Comparison of ENCODE assay signal across 9 cellular contexts in genomic region chr12:9134981-9135628, GRCh38. TPM values are rescaled to one million over a fixed set of nuclear protein-coding genes. Genes with fewer than 3 reads are reported as not detected.
DNase-seq lines count a peak whose midpoint lies in the region; FAIRE-seq and TF ChIP-seq lines count a peak whose summit lies in the region.
"Had no signal": no experiment of that assay in that cellular context is flagged by ENCODE, and none has a peak within 500 bp of the region (broad histone marks: within the 10 kb centered on the region; RNA-seq: fewer than 3 reads in every experiment).

No MANE protein-coding gene starts in this region.

- no peak overlapping the region for H3K4me3 ChIP-seq in HFF-Myc (replicated peaks; ENCODE audit: low read depth, low read length)
- H3K4me3 ChIP-seq in bronchial epithelial cell (ENCODE audit: low read depth, low read length): no peak overlapping the region

- peak; percentile 47 for TF ChIP-seq CTCF in HFF-Myc (IDR thresholded peaks at IDR 0.05; ENCODE audit: low read depth, low read length, missing control alignments)
- peak; percentile 43 for TF ChIP-seq CTCF in bronchial epithelial cell (IDR thresholded peaks at IDR 0.05; ENCODE audit: insufficient read depth, low read length, severe bottlenecking)

- no peaks in the 10 kb centered on the region for H3K27me3 ChIP-seq in bronchial epithelial cell (ENCODE audit: control insufficient read depth, insufficient read depth, low read length)

- FAIRE-seq in bronchial epithelial cell (lab: Jason Lieb, UNC): no peak

- H3K36me3 ChIP-seq in bronchial epithelial cell (ENCODE audit: control insufficient read depth, insufficient read depth, low read length): no peaks in the 10 kb centered on the region

- peak; percentile 28 for DNase-seq in NCI-H146 (lab: John Stamatoyannopoulos, UW)
- DNase-seq in NCI-H146 treated with DMSO at 0.1 percent for 48 hours (lab: John Stamatoyannopoulos, UW; ENCODE audit: unreplicated experiment): no peak
- no peak for DNase-seq in HFF-Myc (ENCODE audit: extremely low read depth, low read depth)
- peak; percentile 22 for DNase-seq in bronchial epithelial cell (ENCODE audit: low read depth)
- DNase-seq in myocyte (ENCODE audit: low read depth): peak; percentile 21
- DNase-seq in NCI-H526 (lab: John Stamatoyannopoulos, UW): no peak
- DNase-seq in NCI-H526 treated with DMSO at 0.1 percent for 48 hours (lab: John Stamatoyannopoulos, UW): no peak
- DNase-seq in OCI-M2 (lab: John Stamatoyannopoulos, UW; ENCODE audit: unreplicated experiment): no peak
- DNase-seq: stimulated activated naive B cell treated with anti-CD40 and anti-IgM and Interleukin-4, amounts not matched to agents 10 μg/mL and 1 μg/mL and 100 μg/mL, for 72 hours had no signal

RNA-seq across cellular contexts. Expression of gene A2M, which starts 19.4 kb away (rescaled TPM):
- total RNA-seq in bronchial epithelial cell: 1.1 TPM in 1 of 2 replicates, not detected in the other
- total RNA-seq in myocyte: 0.99 and 18.9 TPM in 2 replicates
- polyA plus RNA-seq in myocyte (2012): 19.8 TPM

Comparison
In these comparisons a context has a peak if more than half of its experiments do, and no peak if none do; other contexts are left out.
1. DNase-seq: peak in NCI-H146 (single experiment), bronchial epithelial cell (single experiment) and myocyte (single experiment); none in NCI-H146 treated with DMSO at 0.1 percent for 48 hours (single experiment), HFF-Myc (single experiment), NCI-H526 (0 of 2), NCI-H526 treated with DMSO at 0.1 percent for 48 hours (single experiment) and OCI-M2 (single experiment).